In genomic region chr20:31740656-31741323, GRCh38 we compare ENCODE assay signal across 15 cellular contexts. TPM values are rescaled to one million over a fixed set of nuclear protein-coding genes. Genes with fewer than 3 reads are reported as not detected.
DNase-seq lines count a peak whose midpoint lies in the region; ATAC-seq and TF ChIP-seq lines count a peak whose summit lies in the region.
"Had no signal": no experiment of that assay in that cellular context is flagged by ENCODE, and none has a peak within 500 bp of the region (broad histone marks: within the 10 kb centered on the region; RNA-seq: fewer than 3 reads in every experiment).

No MANE protein-coding gene starts in this region.

- H3K79me2 ChIP-seq in mesendoderm (ENCODE audit: control insufficient read depth, insufficient read depth, low read length) = peaks cover 26% of the 10 kb centered on the region

- H3K18ac ChIP-seq in mesendoderm (ENCODE audit: low read length) = no peak overlapping the region

- peak overlapping the region; percentile 24 for H3K23ac ChIP-seq in mesendoderm (ENCODE audit: low read length)

- H3K4me3 ChIP-seq in CD4-positive, CD25-positive, alpha-beta regulatory T cell (ENCODE audit: low read depth, low read length) = peak overlapping the region; percentile 90
- H3K4me3 ChIP-seq in HUES64 (ENCODE audit: low read length) (peak overlapping the region; percentile 93), astrocyte of the spinal cord (ENCODE audit: low read depth, low read length) (peak overlapping the region; percentile 86), mesendoderm (ENCODE audit: low read length) (peak overlapping the region; percentile 76)
- H3K4me3 ChIP-seq: gastroesophageal sphincter, lung had no signal

- 77% methylated on average over 1 of the region's 1 CpG for WGBS in HUES64
- no CpG with 5 or more reads among the region's 1 CpG for WGBS in mesendoderm (ENCODE audit: extremely low coverage, insufficient coverage, low lambda C conversion rate)

- CTCF ChIA-PET in HEK293T (lab: Yijun Ruan, JAX) = interaction anchor here (1.1 kb wide), 1 partner anchor 17 kb away, joined by 6 read pairs; no protein-coding TSS in a partner anchor

- H3K36me3 ChIP-seq in CD4-positive, CD25-positive, alpha-beta regulatory T cell (ENCODE audit: control insufficient read depth, insufficient read depth, low read length) = no peaks in the 10 kb centered on the region
- H3K36me3 ChIP-seq in HUES64 (ENCODE audit: insufficient read depth, low read length) (peaks cover 31% of the 10 kb centered on the region), mesendoderm (ENCODE audit: control insufficient read depth, insufficient read depth, low read length) (no peaks in the 10 kb centered on the region)
- H3K36me3 ChIP-seq: gastroesophageal sphincter, tibial nerve had no signal

- no peak for TF ChIP-seq CTCF in astrocyte of the spinal cord (IDR thresholded peaks at IDR 0.05; ENCODE audit: low read depth, low read length)

- H3K9me3 Mint-ChIP-seq in CD4-positive, CD25-positive, alpha-beta regulatory T cell = no peaks in the 10 kb centered on the region
- no peaks in the 10 kb centered on the region for H3K9me3 Mint-ChIP-seq in immature natural killer cell
- H3K9me3 Mint-ChIP-seq: activated T-helper 1 cell treated with anti-CD3 and anti-CD28 coated beads, Interleukin-12 subunit alpha, Interleukin-12 subunit beta, Interleukin-2, Interleukin-4 antibody, amounts not matched to agents 30 ng/mL and 10 ng/mL and 1 ng/mL, durations not matched to agents 14 hours and 24 hours and 36 hours had no signal

- in situ Hi-C loops in astrocyte of the spinal cord (cut with HindIII; ENCODE audit: low sequenced_read_pairs) = no loop called here

- peaks cover 1 to 9% (median 4%) of the 10 kb centered on the region in 4 donors for H3K4me1 Mint-ChIP-seq in CD4-positive, CD25-positive, alpha-beta regulatory T cell
- no peaks in the 10 kb centered on the region for H3K4me1 Mint-ChIP-seq in immature natural killer cell

- H3K9ac ChIP-seq in HUES64 (ENCODE audit: low read depth, low read length) = peak overlapping the region; percentile 92; the same call in 1 of the 2 replicates
- H3K9ac ChIP-seq in mesendoderm (ENCODE audit: low read length) = peak overlapping the region; percentile 86

- peak overlapping the region; percentile 97 for H3K4me2 ChIP-seq in mesendoderm (ENCODE audit: low read length)

- H3K36me3 Mint-ChIP-seq in CD4-positive, CD25-positive, alpha-beta regulatory T cell = no peaks in the 10 kb centered on the region
- H3K36me3 Mint-ChIP-seq in immature natural killer cell = no peaks in the 10 kb centered on the region

- H2BK120ac ChIP-seq in mesendoderm (ENCODE audit: low read depth, low read length) = no peak overlapping the region

- H3K27ac Mint-ChIP-seq in CD4-positive, CD25-positive, alpha-beta regulatory T cell = no peak overlapping the region
- no peak overlapping the region for H3K27ac Mint-ChIP-seq in immature natural killer cell

- H2BK15ac ChIP-seq in mesendoderm (replicated peaks; ENCODE audit: low read depth) = no peak overlapping the region

- ATAC-seq in CD4-positive, CD25-positive, alpha-beta regulatory T cell (ENCODE audit: low read depth in 2 of 2) = no peak
- no peak for ATAC-seq in HG02610 (IDR thresholded peaks at IDR 0.05; ENCODE audit: unreplicated experiment)
- ATAC-seq: gastroesophageal sphincter, sciatic nerve had no signal

- peak overlapping the region; percentile 62 for H2AK5ac ChIP-seq in mesendoderm (ENCODE audit: low read length)

- no peaks in the 10 kb centered on the region for H3K9me3 ChIP-seq in CD4-positive, CD25-positive, alpha-beta regulatory T cell (ENCODE audit: control insufficient read depth in 2 of 2, low read length in 2 of 2)
- no peaks in the 10 kb centered on the region for H3K9me3 ChIP-seq in HUES64 (ENCODE audit: insufficient read depth, low read depth, low read length)
- H3K9me3 ChIP-seq: gastroesophageal sphincter, tibial nerve had no signal

- H4K5ac ChIP-seq in mesendoderm (ENCODE audit: low read length) = no peak overlapping the region

- H3K4me1 ChIP-seq in CD4-positive, CD25-positive, alpha-beta regulatory T cell (ENCODE audit: control insufficient read depth, insufficient read depth, low read length, poor library complexity, severe bottlenecking) = peaks cover 22% of the 10 kb centered on the region
- H3K4me1 ChIP-seq in HUES64 (ENCODE audit: insufficient read depth, low read length) (peaks cover 10% of the 10 kb centered on the region), mesendoderm (ENCODE audit: control insufficient read depth, low read depth, low read length) (peaks cover 5% of the 10 kb centered on the region)

- peaks cover 5% of the 10 kb centered on the region for H3K79me1 ChIP-seq in mesendoderm (ENCODE audit: low read length)

- H4K8ac ChIP-seq in mesendoderm (ENCODE audit: low read depth, low read length) = no peak overlapping the region

- no peak overlapping the region for H3K4ac ChIP-seq in mesendoderm (ENCODE audit: low read depth, low read length)

- H3K27ac ChIP-seq in CD4-positive, CD25-positive, alpha-beta regulatory T cell (ENCODE audit: insufficient read depth, low read length, poor library complexity, severe bottlenecking) = peak overlapping the region; percentile 68
- no peak overlapping the region for H3K27ac ChIP-seq in HUES64 (ENCODE audit: low read depth, low read length)
- H3K27ac ChIP-seq in mesendoderm (ENCODE audit: low read depth, low read length) = no peak overlapping the region
- H3K27ac ChIP-seq: gastroesophageal sphincter, tibial nerve had no signal

- no peak for DNase-seq in CD4-positive, CD25-positive, alpha-beta regulatory T cell
- DNase-seq in astrocyte of the spinal cord (ENCODE audit: low read depth, low spot score) (no peak), mesendoderm (no peak), immature natural killer cell (no peak), HEK293T (ENCODE audit: extremely low spot score) (no peak), NCI-H748 treated with DMSO at 0.1 percent for 48 hours (lab: John Stamatoyannopoulos, UW) (no peak)
- DNase-seq: central memory CD4-positive, alpha-beta T cell; NCI-H2029 treated with DMSO at 0.1 percent for 48 hours had no signal

- peak overlapping the region; percentile 89 for H3K56ac ChIP-seq in mesendoderm (ENCODE audit: low read length)

- no peaks in the 10 kb centered on the region for H3K27me3 Mint-ChIP-seq in CD4-positive, CD25-positive, alpha-beta regulatory T cell
- H3K27me3 Mint-ChIP-seq in immature natural killer cell (ENCODE audit: low read depth in 3 of 3) = peaks cover 0 to 3% (median 0%) of the 10 kb centered on the region in 3 donors

- H2BK5ac ChIP-seq in mesendoderm (ENCODE audit: low read length) = no peak overlapping the region

- POLR2A ChIA-PET in HEK293T (lab: Yijun Ruan, JAX) = interaction anchor here (1.2 to 1.9 kb wide), 2 partner anchors 8 to 17 kb away, joined by 4 to 10 read pairs; no protein-coding TSS in a partner anchor

- no peak overlapping the region for H3K4me3 Mint-ChIP-seq in CD4-positive, CD25-positive, alpha-beta regulatory T cell
- H3K4me3 Mint-ChIP-seq in immature natural killer cell = no peak overlapping the region
- H3K4me3 Mint-ChIP-seq: activated T-helper 1 cell treated with anti-CD3 and anti-CD28 coated beads, Interleukin-12 subunit alpha, Interleukin-12 subunit beta, Interleukin-2, Interleukin-4 antibody, amounts not matched to agents 30 ng/mL and 10 ng/mL and 1 ng/mL, durations not matched to agents 14 hours and 24 hours and 36 hours had no signal

- H3K27me3 ChIP-seq in CD4-positive, CD25-positive, alpha-beta regulatory T cell (ENCODE audit: control insufficient read depth, insufficient read depth, low read length) = no peaks in the 10 kb centered on the region
- H3K27me3 ChIP-seq in HUES64 (ENCODE audit: insufficient read depth, low read length) (no peaks in the 10 kb centered on the region), mesendoderm (ENCODE audit: insufficient read depth, low read length, poor library complexity) (no peaks in the 10 kb centered on the region)
- H3K27me3 ChIP-seq: gastroesophageal sphincter, tibial nerve had no signal

TF ChIP-seq in HEK293T, 16 proteins besides CTCF, POLR2A, EP300 and RAD21:
- no peak for TF ChIP-seq ELF4 (IDR thresholded peaks at IDR 0.05)
- no peak for TF ChIP-seq ZNF384 (IDR thresholded peaks at IDR 0.05)
- TF ChIP-seq NFRKB (IDR thresholded peaks at IDR 0.05) = no peak
- no peak for TF ChIP-seq FOXA1 (IDR thresholded peaks at IDR 0.05)
- no peak for TF ChIP-seq ARNT (IDR thresholded peaks at IDR 0.05)
- TF ChIP-seq LEF1 (IDR thresholded peaks at IDR 0.05; ENCODE audit: borderline replicate concordance) = no peak
- no peak for TF ChIP-seq CTBP1 (IDR thresholded peaks at IDR 0.05; ENCODE audit: borderline replicate concordance)
- no peak for TF ChIP-seq L3MBTL2 (conservative IDR thresholded peaks at IDR 0.05)
- TF ChIP-seq SUZ12 (IDR thresholded peaks at IDR 0.05) = no peak
- no peak for TF ChIP-seq PKNOX1 (IDR thresholded peaks at IDR 0.05)
- no peak for TF ChIP-seq BHLHE40 (IDR thresholded peaks at IDR 0.05; ENCODE audit: borderline replicate concordance)

RNA-seq across cellular contexts. Expression of gene TPX2, which starts 1.7 kb away (rescaled TPM):
- total RNA-seq in CD4-positive, CD25-positive, alpha-beta regulatory T cell = 5.4 TPM
- polyA plus RNA-seq in CD4-positive, CD25-positive, alpha-beta regulatory T cell = 1 to 10 TPM; 3.1 to 6.3 (median 3.8) TPM
- 86.2 TPM for polyA plus RNA-seq in HUES64 (2013, experiment 1 of 2)
- polyA plus RNA-seq in HUES64 (2013, experiment 2 of 2) = 101 TPM
- polyA plus RNA-seq in mesendoderm (2013, experiment 1 of 2) = 119 TPM
- 120 TPM for polyA plus RNA-seq in mesendoderm (2013, experiment 2 of 2)
- 1 to 10 TPM; 1.2 to 3.0 (median 1.8) TPM for polyA plus RNA-seq in immature natural killer cell

RNA-seq across cellular contexts. Expression of gene BCL2L1, which starts 18.1 kb away (rescaled TPM):
- total RNA-seq in CD4-positive, CD25-positive, alpha-beta regulatory T cell = 38.1 TPM
- 10 to 100 TPM; 15.5 to 19.6 (median 17.3) TPM for polyA plus RNA-seq in CD4-positive, CD25-positive, alpha-beta regulatory T cell
- polyA plus RNA-seq in HUES64 (2013, experiment 1 of 2) = 48.8 TPM
- polyA plus RNA-seq in HUES64 (2013, experiment 2 of 2) = 44.5 TPM
- 41.9 TPM for polyA plus RNA-seq in mesendoderm (2013, experiment 1 of 2)
- polyA plus RNA-seq in mesendoderm (2013, experiment 2 of 2) = 43.7 TPM
- polyA plus RNA-seq in immature natural killer cell = 10 to 100 TPM; 30.9 to 60.4 (median 39.3) TPM
